1 cellular context compared by ENCODE assay signal in genomic region chr15:52019394-52020252, GRCh38.
TF ChIP-seq lines count a peak whose summit lies in the region.

No MANE protein-coding gene starts in this region.

TF ChIP-seq in HepG2, 621 proteins besides CTCF, POLR2A, EP300 and RAD21 (continued from another document and continues in another):
- no peak; the same call in 1 of the 2 replicates for TF ChIP-seq BCL3 (CRISPR knock-in tag; IDR thresholded peaks at IDR 0.05)
- TF ChIP-seq SKIL (CRISPR knock-in tag; IDR thresholded peaks at IDR 0.05; ENCODE audit: borderline replicate concordance), result peak; percentile 52; the same call in 1 of the 2 replicates
- peak; percentile 85 for TF ChIP-seq TFE3 (CRISPR knock-in tag; IDR thresholded peaks at IDR 0.05)
- 0 out of 2 replicates have a peak, but pooled peaks have one; percentile 42 for TF ChIP-seq ZNF607 (CRISPR knock-in tag; IDR thresholded peaks at IDR 0.05; ENCODE audit: borderline replicate concordance)
- peak; percentile 88; the same call in 1 of the 2 replicates for TF ChIP-seq ZNF205 (CRISPR knock-in tag; IDR thresholded peaks at IDR 0.05)
- TF ChIP-seq AHDC1 (CRISPR knock-in tag; IDR thresholded peaks at IDR 0.05; ENCODE audit: borderline replicate concordance), result 0 out of 2 replicates have a peak, but pooled peaks have one; percentile 14
- TF ChIP-seq ATF1 (CRISPR knock-in tag; IDR thresholded peaks at IDR 0.05), result no peak
- no peak for TF ChIP-seq ZNF569 (CRISPR knock-in tag; IDR thresholded peaks at IDR 0.05; ENCODE audit: borderline replicate concordance)
- TF ChIP-seq ETS1 (CRISPR knock-in tag; IDR thresholded peaks at IDR 0.05), result peak; percentile 85; the same call in 1 of the 2 replicates
- TF ChIP-seq SIX1 (CRISPR knock-in tag; IDR thresholded peaks at IDR 0.05; ENCODE audit: borderline replicate concordance), result no peak
- TF ChIP-seq FOXK1 (CRISPR knock-in tag; IDR thresholded peaks at IDR 0.05; ENCODE audit: borderline replicate concordance, low read depth), result no peak; the same call in 1 of the 2 replicates
- TF ChIP-seq ZNF414 (CRISPR knock-in tag; IDR thresholded peaks at IDR 0.05), result no peak
- TF ChIP-seq KLF13 (CRISPR knock-in tag; IDR thresholded peaks at IDR 0.05), result no peak
- no peak for TF ChIP-seq MAF1 (CRISPR knock-in tag; IDR thresholded peaks at IDR 0.05; ENCODE audit: borderline replicate concordance)
- TF ChIP-seq DR1 (CRISPR knock-in tag; IDR thresholded peaks at IDR 0.05), result no peak; the same call in 1 of the 2 replicates
- peak; percentile 40; the same call in 1 of the 2 replicates for TF ChIP-seq ZNF292 (CRISPR knock-in tag; IDR thresholded peaks at IDR 0.05; ENCODE audit: borderline replicate concordance, low read depth)
- no peak; the same call in 1 of the 2 replicates for TF ChIP-seq CREB1 (IDR thresholded peaks at IDR 0.05)
- no peak for TF ChIP-seq CREB1 (CRISPR knock-in tag; IDR thresholded peaks at IDR 0.05)
- 0 out of 2 replicates have a peak, but pooled peaks have one; percentile 73 for TF ChIP-seq YEATS4 (CRISPR knock-in tag; IDR thresholded peaks at IDR 0.05; ENCODE audit: borderline replicate concordance)
- TF ChIP-seq KDM5B (CRISPR knock-in tag; IDR thresholded peaks at IDR 0.05; ENCODE audit: borderline replicate concordance), result no peak
- TF ChIP-seq ZNF775 (CRISPR knock-in tag; IDR thresholded peaks at IDR 0.05; ENCODE audit: borderline replicate concordance), result no peak
- no peak for TF ChIP-seq GPN1 (CRISPR knock-in tag; IDR thresholded peaks at IDR 0.05; ENCODE audit: borderline replicate concordance)
- no peak for TF ChIP-seq ZBTB42 (CRISPR knock-in tag; IDR thresholded peaks at IDR 0.05)
- TF ChIP-seq ZBTB10 (CRISPR knock-in tag; IDR thresholded peaks at IDR 0.05; ENCODE audit: borderline replicate concordance), result no peak
- TF ChIP-seq SNAPC2 (CRISPR knock-in tag; IDR thresholded peaks at IDR 0.05), result no peak
- TF ChIP-seq ZNF816 (CRISPR knock-in tag; IDR thresholded peaks at IDR 0.05; ENCODE audit: borderline replicate concordance), result no peak
- TF ChIP-seq RNF219 (CRISPR knock-in tag; IDR thresholded peaks at IDR 0.05), result no peak
- TF ChIP-seq ZSCAN30 (CRISPR knock-in tag; IDR thresholded peaks at IDR 0.05), result no peak
- TF ChIP-seq ZNF792 (CRISPR knock-in tag; IDR thresholded peaks at IDR 0.05), result no peak
- TF ChIP-seq PREB (CRISPR knock-in tag; IDR thresholded peaks at IDR 0.05), result no peak
- no peak for TF ChIP-seq NR2F1 (CRISPR knock-in tag; IDR thresholded peaks at IDR 0.05)
- TF ChIP-seq ZNF644 (CRISPR knock-in tag; IDR thresholded peaks at IDR 0.05; ENCODE audit: low read depth), result no peak
- TF ChIP-seq PHF20 (CRISPR knock-in tag; IDR thresholded peaks at IDR 0.05), result no peak
- TF ChIP-seq ZSCAN12 (CRISPR knock-in tag; IDR thresholded peaks at IDR 0.05), result no peak
- TF ChIP-seq ZFP37 (CRISPR knock-in tag; IDR thresholded peaks at IDR 0.05; ENCODE audit: borderline replicate concordance), result no peak; the same call in 1 of the 2 replicates
- TF ChIP-seq ZFYVE20 (CRISPR knock-in tag; IDR thresholded peaks at IDR 0.05; ENCODE audit: borderline replicate concordance, low read depth), result no peak
- no peak; the same call in 1 of the 2 replicates for TF ChIP-seq ZNF367 (CRISPR knock-in tag; IDR thresholded peaks at IDR 0.05; ENCODE audit: borderline replicate concordance)
- no peak for TF ChIP-seq ZZZ3 (CRISPR knock-in tag; IDR thresholded peaks at IDR 0.05; ENCODE audit: borderline replicate concordance)
- no peak for TF ChIP-seq ZNF234 (CRISPR knock-in tag; conservative IDR thresholded peaks at IDR 0.05)
- TF ChIP-seq ZNF230 (CRISPR knock-in tag; IDR thresholded peaks at IDR 0.05), result no peak
- no peak for TF ChIP-seq MTERF4 (CRISPR knock-in tag; IDR thresholded peaks at IDR 0.05)
